Comparison of ENCODE assay signal across 28 cellular contexts in the genomic region with DNA sequence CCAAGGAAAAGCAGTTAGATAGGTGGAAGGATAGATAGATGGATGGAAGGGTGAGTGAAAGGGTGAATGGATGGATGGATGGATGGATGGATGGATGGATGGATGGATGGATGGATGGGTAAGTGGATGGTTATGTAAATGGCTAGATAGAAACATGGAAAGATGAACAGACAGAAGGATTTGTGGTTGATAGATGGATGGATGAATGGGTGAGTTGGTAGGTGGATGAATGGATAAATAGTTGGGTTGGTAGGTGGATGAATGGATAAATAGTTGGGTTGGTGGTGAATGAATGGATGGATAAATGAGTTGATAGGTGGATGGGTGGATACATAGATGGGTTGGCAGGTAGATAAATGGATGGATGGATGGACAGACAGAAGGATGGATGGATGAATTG.
"Had no signal": no experiment of that assay in that cellular context is flagged by ENCODE, and none has a peak within 500 bp of the region (broad histone marks: within the 10 kb centered on the region; RNA-seq: fewer than 3 reads in every experiment).

No MANE protein-coding gene starts in this region.

- H3K9me3 Mint-ChIP-seq: mesothelial cell of epicardium; naive thymus-derived CD4-positive, alpha-beta T cell; natural killer cell treated with Interleukin-12 subunit alpha and Interleukin-12 subunit beta and Interleukin-15 and Interleukin-18, amount 100 ng/mL, for 72 hours; stimulated activated naive B cell treated with anti-CD40 and anti-IgM and Interleukin-4, amounts not matched to agents 10 μg/mL and 1 μg/mL and 100 μg/mL, for 72 hours had no signal

- H3K4me2 ChIP-seq: hepatocyte had no signal

- H3K4me1 ChIP-seq: left ventricle myocardium inferior, parathyroid adenoma, psoas muscle, right atrium auricular region, thyroid gland, vagina had no signal

- H3K27ac ChIP-seq: hepatocyte, left ventricle myocardium inferior, neutrophil, parathyroid adenoma, psoas muscle, right atrium auricular region, skin epidermis, stomach, testis, thyroid gland, transverse colon, upper lobe of left lung, vagina had no signal

- H3K27me3 ChIP-seq: hepatocyte, right atrium auricular region, stomach, testis, thyroid gland, transverse colon, upper lobe of left lung, vagina had no signal

- H3K36me3 ChIP-seq: left ventricle myocardium inferior, neutrophil, right atrium auricular region, stomach, thyroid gland, transverse colon, upper lobe of left lung, vagina had no signal

- H3K79me2 ChIP-seq: hepatocyte, parathyroid adenoma had no signal

- H2AFZ ChIP-seq: hepatocyte, parathyroid adenoma had no signal

- H3K36me3 Mint-ChIP-seq: mesothelial cell of epicardium; naive thymus-derived CD4-positive, alpha-beta T cell; natural killer cell treated with Interleukin-12 subunit alpha and Interleukin-12 subunit beta and Interleukin-15 and Interleukin-18, amount 100 ng/mL, for 72 hours; stimulated activated naive B cell treated with anti-CD40 and anti-IgM and Interleukin-4, amounts not matched to agents 10 μg/mL and 1 μg/mL and 100 μg/mL, for 72 hours had no signal

- H3K9me3 ChIP-seq: left ventricle myocardium inferior, mucosa of descending colon, neutrophil, psoas muscle, right atrium auricular region, stomach, testis, thyroid gland, transverse colon, upper lobe of left lung, vagina had no signal

- ATAC-seq: mucosa of descending colon; naive thymus-derived CD4-positive, alpha-beta T cell; natural killer cell treated with Interleukin-12 subunit alpha and Interleukin-12 subunit beta and Interleukin-15 and Interleukin-18, amount 100 ng/mL, for 72 hours; psoas muscle; sciatic nerve; stimulated activated naive B cell treated with anti-CD40 and anti-IgM and Interleukin-4, amounts not matched to agents 10 μg/mL and 1 μg/mL and 100 μg/mL, for 72 hours; stimulated activated naive CD8-positive, alpha-beta T cell treated with anti-CD3 and anti-CD28 coated beads, Interleukin-15, Interleukin-2, amounts not matched to agents 100 U/mL and 50 U/mL, for 24 hours had no signal

- H3K4me1 Mint-ChIP-seq: stimulated activated naive B cell treated with anti-CD40 and anti-IgM and Interleukin-4, amounts not matched to agents 10 μg/mL and 1 μg/mL and 100 μg/mL, for 72 hours had no signal

- H3K4me3 ChIP-seq: hepatocyte, left ventricle myocardium inferior, lung, mucosa of descending colon, psoas muscle, right atrium auricular region, skin epidermis, stomach, testis, thyroid gland, transverse colon, upper lobe of left lung, vagina had no signal

- DNase-seq: islet precursor cell; left ventricle myocardium inferior; mesendoderm; mucosa of descending colon; naive thymus-derived CD4-positive, alpha-beta T cell; occipital lobe; psoas muscle; stimulated activated CD4-positive, alpha-beta T cell treated with anti-CD3 and anti-CD28 coated beads, Interleukin-12 subunit alpha, Interleukin-12 subunit beta, amount 100 ng/mL, for 4 hours; stimulated activated CD4-positive, alpha-beta T cell treated with anti-CD3 and anti-CD28 coated beads, Interleukin-15, amount 100 ng/mL, for 24 hours; stimulated activated CD4-positive, alpha-beta T cell treated with anti-CD3 and anti-CD28 coated beads, Interleukin-2, amount 100 ng/mL, for 24 hours; stimulated activated CD4-positive, alpha-beta T cell treated with anti-CD3 and anti-CD28 coated beads, Interleukin-4, amount 100 ng/mL, for 1 hour; stimulated activated naive B cell treated with anti-CD40 and anti-IgM and Interleukin-4, amounts not matched to agents 10 μg/mL and 1 μg/mL and 100 μg/mL, for 72 hours; stimulated activated naive CD8-positive, alpha-beta T cell treated with anti-CD3 and anti-CD28 coated beads, Interleukin-15, Interleukin-2, amounts not matched to agents 100 U/mL and 50 U/mL, for 24 hours; stomach; testis; thyroid gland; transverse colon; upper lobe of left lung had no signal

- H3K9ac ChIP-seq: parathyroid adenoma had no signal

- H3K4me3 Mint-ChIP-seq: mesothelial cell of epicardium; naive thymus-derived CD4-positive, alpha-beta T cell; natural killer cell treated with Interleukin-12 subunit alpha and Interleukin-12 subunit beta and Interleukin-15 and Interleukin-18, amount 100 ng/mL, for 72 hours; stimulated activated naive B cell treated with anti-CD40 and anti-IgM and Interleukin-4, amounts not matched to agents 10 μg/mL and 1 μg/mL and 100 μg/mL, for 72 hours had no signal

- H3K27ac Mint-ChIP-seq: mesothelial cell of epicardium; naive thymus-derived CD4-positive, alpha-beta T cell; natural killer cell treated with Interleukin-12 subunit alpha and Interleukin-12 subunit beta and Interleukin-15 and Interleukin-18, amount 100 ng/mL, for 72 hours; stimulated activated naive B cell treated with anti-CD40 and anti-IgM and Interleukin-4, amounts not matched to agents 10 μg/mL and 1 μg/mL and 100 μg/mL, for 72 hours had no signal
